ENCODE assay signal across 9 cellular contexts in the genomic region with DNA sequence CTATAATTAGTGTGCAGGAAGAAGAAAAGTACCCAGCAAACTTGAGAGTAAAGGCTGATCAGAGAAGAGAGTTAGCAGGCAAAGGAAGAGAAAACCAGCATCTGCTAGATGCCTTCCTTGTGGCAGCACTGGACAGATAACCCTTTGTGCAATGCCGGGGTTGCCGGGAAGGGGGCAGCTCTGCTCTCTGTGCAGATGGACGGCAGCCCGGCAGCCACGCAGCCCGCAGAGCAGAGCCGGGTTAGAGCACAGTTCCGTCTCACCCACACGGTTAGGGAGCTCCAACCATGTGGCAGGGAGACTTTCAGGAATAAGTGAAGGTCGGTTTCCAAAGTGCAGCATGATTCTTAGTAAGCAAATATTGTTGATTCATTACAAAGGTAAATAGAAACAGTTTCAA.
DNase-seq lines count a peak whose midpoint lies in the region; ATAC-seq and TF ChIP-seq lines count a peak whose summit lies in the region.
"Had no signal": no experiment of that assay in that cellular context is flagged by ENCODE, and none has a peak within 500 bp of the region (broad histone marks: within the 10 kb centered on the region; RNA-seq: fewer than 3 reads in every experiment).

No MANE protein-coding gene starts in this region.

- H3K4me1 ChIP-seq in Karpas-422 (ENCODE audit: low read length) (peaks cover 11% of the 10 kb centered on the region), stomach (peaks cover 0 to 7% (median 3%) of the 10 kb centered on the region in 4 donors)

- no peak overlapping the region for H3K9ac ChIP-seq in Karpas-422 (ENCODE audit: low read length)

- intact Hi-C loops in activated naive CD4-positive, alpha-beta T cell treated with anti-CD3 and anti-CD28 coated beads for 36 hours (cut with micrococcal nuclease), result no loop called here
- intact Hi-C loops in stomach (cut with DNase I; ENCODE audit: low total_unique reads) (no loop called here), CD14-positive monocyte (cut with micrococcal nuclease) (no loop called here)

- POLR2A ChIA-PET in activated naive CD8-positive, alpha-beta T cell treated with anti-CD3 and anti-CD28 coated beads, Interleukin-2, amount 10 ng/mL, durations not matched to agents 7 days and 5 days (lab: Charles Lee), result no interaction called here

- H3K4me3 ChIP-seq in Karpas-422 (ENCODE audit: low read length) (no peak overlapping the region), stomach (no peak overlapping the region)

- peaks cover 7% of the 10 kb centered on the region for H3K4me1 Mint-ChIP-seq in activated naive CD4-positive, alpha-beta T cell treated with anti-CD3 and anti-CD28 coated beads for 36 hours (ENCODE audit: low read depth)
- no peaks in the 10 kb centered on the region for H3K4me1 Mint-ChIP-seq in activated naive CD8-positive, alpha-beta T cell treated with anti-CD3 and anti-CD28 coated beads, Interleukin-2, amount 10 ng/mL, durations not matched to agents 7 days and 5 days
- H3K4me1 Mint-ChIP-seq in CD14-positive monocyte, result peaks cover 4% of the 10 kb centered on the region

- TF ChIP-seq EP300 in stomach (IDR thresholded peaks at IDR 0.05), result no peak

- no peaks in the 10 kb centered on the region for H3K27me3 ChIP-seq in Karpas-422 (ENCODE audit: low read length)
- no peaks in the 10 kb centered on the region for H3K27me3 ChIP-seq in stomach

- H3K4me2 ChIP-seq in Karpas-422 (ENCODE audit: low read depth, low read length, poor library complexity, severe bottlenecking), result peak overlapping the region; percentile 12

- H3K36me3 ChIP-seq in Karpas-422 (ENCODE audit: insufficient read depth, low read length), result no peaks in the 10 kb centered on the region
- no peaks in the 10 kb centered on the region for H3K36me3 ChIP-seq in stomach

- H2AFZ ChIP-seq in Karpas-422 (ENCODE audit: low read length), result peak overlapping the region; percentile 67; the same call in 1 of the 2 replicates

- DNase-seq in activated naive CD4-positive, alpha-beta T cell treated with anti-CD3 and anti-CD28 coated beads for 36 hours, result peak; percentile 59
- DNase-seq in activated naive CD4-positive, alpha-beta T cell treated with anti-CD3 and anti-CD28 coated beads, Interleukin-2, amount 50 U/mL, for 16 hours, result no peak
- DNase-seq in Karpas-422, result peak; percentile 86
- peak; percentile 38 for DNase-seq in activated naive CD8-positive, alpha-beta T cell treated with anti-CD3 and anti-CD28 coated beads, Interleukin-2, amount 10 ng/mL, durations not matched to agents 7 days and 5 days
- DNase-seq in iPS-NIHi11 (ENCODE audit: low spot score), result peak; percentile 82
- DNase-seq in stomach, result peak; percentile 68
- no peak for DNase-seq in CD14-positive monocyte (ENCODE audit: low spot score)

- TF ChIP-seq CTCF in stomach (IDR thresholded peaks at IDR 0.05) (peak in 5 of 7 experiments; percentile 15 to 44 (median 40)), CD14-positive monocyte (IDR thresholded peaks at IDR 0.05) (no peak)

- 8 to 21% (median 15%) methylated on average over 8 to 10 of the region's 10 CpGs for WGBS in stomach, 5 donors

- TF ChIP-seq POLR2A in stomach (IDR thresholded peaks at IDR 0.05), result no peak

- CTCF ChIA-PET in activated naive CD4-positive, alpha-beta T cell treated with anti-CD3 and anti-CD28 coated beads for 36 hours (lab: Charles Lee), result no interaction called here

- no peaks in the 10 kb centered on the region for H3K9me3 ChIP-seq in Karpas-422 (ENCODE audit: low read length)
- H3K9me3 ChIP-seq in stomach, result peaks cover 0 to 9% (median 0%) of the 10 kb centered on the region in 4 donors

- H3K27ac Mint-ChIP-seq in activated naive CD4-positive, alpha-beta T cell treated with anti-CD3 and anti-CD28 coated beads for 36 hours, result no peak overlapping the region
- H3K27ac Mint-ChIP-seq in activated naive CD8-positive, alpha-beta T cell treated with anti-CD3 and anti-CD28 coated beads, Interleukin-2, amount 10 ng/mL, durations not matched to agents 7 days and 5 days, result no peak overlapping the region
- no peak overlapping the region for H3K27ac Mint-ChIP-seq in CD14-positive monocyte
- H3K27ac Mint-ChIP-seq: activated naive CD4-positive, alpha-beta T cell treated with anti-CD3 and anti-CD28 coated beads, Interleukin-2, amount 50 U/mL, for 24 hours had no signal

- H3K27ac ChIP-seq in Karpas-422 (ENCODE audit: low read length) (no peak overlapping the region), stomach (peak overlapping the region in 2 of 5 donors; percentile 16 to 47)

- no peaks in the 10 kb centered on the region for H4K20me1 ChIP-seq in Karpas-422 (ENCODE audit: insufficient read depth, low read depth, low read length)

- H3K9me2 ChIP-seq in Karpas-422 (replicated peaks; ENCODE audit: insufficient read depth, low read length), result no peaks in the 10 kb centered on the region

- ATAC-seq in activated naive CD8-positive, alpha-beta T cell treated with anti-CD3 and anti-CD28 coated beads, Interleukin-2, amount 10 ng/mL, durations not matched to agents 7 days and 5 days (ENCODE audit: low read depth), result no peak
- no peak for ATAC-seq in HG02678 (IDR thresholded peaks at IDR 0.05; ENCODE audit: unreplicated experiment)

- no peaks in the 10 kb centered on the region for H3K36me3 Mint-ChIP-seq in activated naive CD4-positive, alpha-beta T cell treated with anti-CD3 and anti-CD28 coated beads for 36 hours (ENCODE audit: low read depth)
- H3K36me3 Mint-ChIP-seq in activated naive CD8-positive, alpha-beta T cell treated with anti-CD3 and anti-CD28 coated beads, Interleukin-2, amount 10 ng/mL, durations not matched to agents 7 days and 5 days, result no peaks in the 10 kb centered on the region
- no peaks in the 10 kb centered on the region for H3K36me3 Mint-ChIP-seq in CD14-positive monocyte

- peaks cover 8% of the 10 kb centered on the region for H3K9me3 Mint-ChIP-seq in activated naive CD4-positive, alpha-beta T cell treated with anti-CD3 and anti-CD28 coated beads for 36 hours
- no peaks in the 10 kb centered on the region for H3K9me3 Mint-ChIP-seq in activated naive CD8-positive, alpha-beta T cell treated with anti-CD3 and anti-CD28 coated beads, Interleukin-2, amount 10 ng/mL, durations not matched to agents 7 days and 5 days
- H3K9me3 Mint-ChIP-seq in CD14-positive monocyte, result peaks cover 0 to 8% (median 2%) of the 10 kb centered on the region in 7 donors
- H3K9me3 Mint-ChIP-seq: activated naive CD4-positive, alpha-beta T cell treated with anti-CD3 and anti-CD28 coated beads, Interleukin-2, amount 50 U/mL, for 24 hours had no signal

- no peaks in the 10 kb centered on the region for H3K79me2 ChIP-seq in Karpas-422 (ENCODE audit: low read length)

- H3K4me3 Mint-ChIP-seq in activated naive CD4-positive, alpha-beta T cell treated with anti-CD3 and anti-CD28 coated beads for 36 hours, result no peak overlapping the region
- H3K4me3 Mint-ChIP-seq in activated naive CD8-positive, alpha-beta T cell treated with anti-CD3 and anti-CD28 coated beads, Interleukin-2, amount 10 ng/mL, durations not matched to agents 7 days and 5 days, result no peak overlapping the region
- peak overlapping the region in 1 of 2 donors; percentile 44 for H3K4me3 Mint-ChIP-seq in CD14-positive monocyte
- H3K4me3 Mint-ChIP-seq: activated naive CD4-positive, alpha-beta T cell treated with anti-CD3 and anti-CD28 coated beads, Interleukin-2, amount 50 U/mL, for 24 hours had no signal

- peaks cover 3% of the 10 kb centered on the region for H3K27me3 Mint-ChIP-seq in activated naive CD4-positive, alpha-beta T cell treated with anti-CD3 and anti-CD28 coated beads for 36 hours (ENCODE audit: low read depth)
- H3K27me3 Mint-ChIP-seq in activated naive CD8-positive, alpha-beta T cell treated with anti-CD3 and anti-CD28 coated beads, Interleukin-2, amount 10 ng/mL, durations not matched to agents 7 days and 5 days, result peaks cover 8% of the 10 kb centered on the region
- no peaks in the 10 kb centered on the region for H3K27me3 Mint-ChIP-seq in CD14-positive monocyte (ENCODE audit: low read depth in 3 of 3)
- H3K27me3 Mint-ChIP-seq: activated naive CD4-positive, alpha-beta T cell treated with anti-CD3 and anti-CD28 coated beads, Interleukin-2, amount 50 U/mL, for 24 hours had no signal

Comparison
In these comparisons a context has a peak if more than half of its experiments do, and no peak if none do; other contexts are left out.
1. DNase-seq: peak in activated naive CD4-positive, alpha-beta T cell treated with anti-CD3 and anti-CD28 coated beads for 36 hours (single experiment), Karpas-422 (single experiment), activated naive CD8-positive, alpha-beta T cell treated with anti-CD3 and anti-CD28 coated beads, Interleukin-2, amount 10 ng/mL, durations not matched to agents 7 days and 5 days (single experiment), iPS-NIHi11 (single experiment) and stomach (single experiment); none in activated naive CD4-positive, alpha-beta T cell treated with anti-CD3 and anti-CD28 coated beads, Interleukin-2, amount 50 U/mL, for 16 hours (single experiment) and CD14-positive monocyte (single experiment).